1 cellular context compared by ENCODE assay signal in the genomic region with DNA sequence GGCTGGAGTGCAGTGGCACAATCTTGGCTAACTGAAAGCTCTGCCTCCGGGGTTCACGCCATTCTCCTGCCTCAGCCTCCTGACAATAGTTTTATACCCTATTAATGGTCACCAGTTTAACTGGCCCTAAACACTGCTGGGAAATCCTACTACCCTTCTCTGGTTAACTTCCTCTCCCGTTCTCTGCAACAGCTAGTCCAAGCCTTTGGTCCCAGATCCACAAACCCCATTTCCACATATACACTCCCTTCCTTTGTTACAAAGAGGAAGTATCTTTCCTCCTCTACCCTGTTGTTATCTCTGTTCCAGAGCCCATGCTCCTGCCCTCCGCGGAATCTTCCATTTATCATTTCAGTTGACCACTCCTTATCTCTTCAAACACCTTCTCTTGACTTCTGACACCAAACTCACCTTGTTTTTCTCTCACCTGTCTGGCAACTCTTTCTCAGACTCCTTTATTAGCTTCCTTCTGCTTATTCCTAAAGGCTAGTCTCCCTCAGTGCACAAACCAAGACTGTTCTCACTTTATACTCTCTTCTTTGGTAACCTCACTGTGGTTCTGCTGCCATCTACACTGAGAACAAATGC.
TF ChIP-seq lines count a peak whose summit lies in the region.

No MANE protein-coding gene starts in this region.

TF ChIP-seq in GM23338, 12 proteins besides CTCF, POLR2A, EP300 and RAD21:
- TF ChIP-seq, protein P1, sequence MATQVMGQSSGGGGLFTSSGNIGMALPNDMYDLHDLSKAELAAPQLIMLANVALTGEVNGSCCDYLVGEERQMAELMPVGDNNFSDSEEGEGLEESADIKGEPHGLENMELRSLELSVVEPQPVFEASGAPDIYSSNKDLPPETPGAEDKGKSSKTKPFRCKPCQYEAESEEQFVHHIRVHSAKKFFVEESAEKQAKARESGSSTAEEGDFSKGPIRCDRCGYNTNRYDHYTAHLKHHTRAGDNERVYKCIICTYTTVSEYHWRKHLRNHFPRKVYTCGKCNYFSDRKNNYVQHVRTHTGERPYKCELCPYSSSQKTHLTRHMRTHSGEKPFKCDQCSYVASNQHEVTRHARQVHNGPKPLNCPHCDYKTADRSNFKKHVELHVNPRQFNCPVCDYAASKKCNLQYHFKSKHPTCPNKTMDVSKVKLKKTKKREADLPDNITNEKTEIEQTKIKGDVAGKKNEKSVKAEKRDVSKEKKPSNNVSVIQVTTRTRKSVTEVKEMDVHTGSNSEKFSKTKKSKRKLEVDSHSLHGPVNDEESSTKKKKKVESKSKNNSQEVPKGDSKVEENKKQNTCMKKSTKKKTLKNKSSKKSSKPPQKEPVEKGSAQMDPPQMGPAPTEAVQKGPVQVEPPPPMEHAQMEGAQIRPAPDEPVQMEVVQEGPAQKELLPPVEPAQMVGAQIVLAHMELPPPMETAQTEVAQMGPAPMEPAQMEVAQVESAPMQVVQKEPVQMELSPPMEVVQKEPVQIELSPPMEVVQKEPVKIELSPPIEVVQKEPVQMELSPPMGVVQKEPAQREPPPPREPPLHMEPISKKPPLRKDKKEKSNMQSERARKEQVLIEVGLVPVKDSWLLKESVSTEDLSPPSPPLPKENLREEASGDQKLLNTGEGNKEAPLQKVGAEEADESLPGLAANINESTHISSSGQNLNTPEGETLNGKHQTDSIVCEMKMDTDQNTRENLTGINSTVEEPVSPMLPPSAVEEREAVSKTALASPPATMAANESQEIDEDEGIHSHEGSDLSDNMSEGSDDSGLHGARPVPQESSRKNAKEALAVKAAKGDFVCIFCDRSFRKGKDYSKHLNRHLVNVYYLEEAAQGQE (IDR thresholded peaks at IDR 0.05; ENCODE audit: unreplicated experiment), result no peak
- TF ChIP-seq JUNB (IDR thresholded peaks at IDR 0.05; ENCODE audit: unreplicated experiment), result no peak
TF ChIP-seq in GM23338: peak in this region for 0.
